Comparison of ENCODE assay signal across 21 cellular contexts in genomic region chr9:109455861-109456260, GRCh38. TPM values are rescaled to one million over a fixed set of nuclear protein-coding genes. Genes with fewer than 3 reads are reported as not detected.
DNase-seq lines count a peak whose midpoint lies in the region; FAIRE-seq and TF ChIP-seq lines count a peak whose summit lies in the region.
"Had no signal": no experiment of that assay in that cellular context is flagged by ENCODE, and none has a peak within 500 bp of the region (broad histone marks: within the 10 kb centered on the region; RNA-seq: fewer than 3 reads in every experiment).

No MANE protein-coding gene starts in this region.

- no peaks in the 10 kb centered on the region for H4K20me1 ChIP-seq in GM23248 (ENCODE audit: insufficient read depth)

- no peak for FAIRE-seq in kidney (lab: Jason Lieb, UNC)
- FAIRE-seq: astrocyte, frontal cortex had no signal

- no peaks in the 10 kb centered on the region for H3K9me2 ChIP-seq in GM23248 (ENCODE audit: insufficient read depth)

- TF ChIP-seq CTCF in GM10266 (IDR thresholded peaks at IDR 0.05; ENCODE audit: control insufficient read depth, insufficient read depth, low read depth, missing control alignments) (peak; percentile 29), WERI-Rb-1 (IDR thresholded peaks at IDR 0.05; ENCODE audit: low read depth, low read length) (peak; percentile 67), kidney (IDR thresholded peaks at IDR 0.05; ENCODE audit: borderline replicate concordance, extremely low read depth, insufficient read depth) (peak; percentile 3)

- H3K4me3 ChIP-seq in H7 (ENCODE audit: insufficient read depth, low read depth, low read length) (no peak overlapping the region), WERI-Rb-1 (ENCODE audit: low read depth, low read length) (no peak overlapping the region), kidney (ENCODE audit: low read length in 2 of 2) (no peak overlapping the region), GM23248 (no peak overlapping the region)
- H3K4me3 ChIP-seq: esophagus muscularis mucosa, HAP-1, hepatocyte, lower lobe of right lung had no signal

- H3K27me3 ChIP-seq in H7 (ENCODE audit: control insufficient read depth, insufficient read depth, low read length) (no peaks in the 10 kb centered on the region), WERI-Rb-1 (ENCODE audit: insufficient read depth, low read depth, severe bottlenecking) (no peaks in the 10 kb centered on the region), GM23248 (replicated peaks; ENCODE audit: insufficient read depth) (no peaks in the 10 kb centered on the region)
- H3K27me3 ChIP-seq: esophagus muscularis mucosa, hepatocyte had no signal

- intact Hi-C loops in kidney (cut with DNase I) = no loop called here

- H3F3A ChIP-seq in GM23248 (ENCODE audit: insufficient read depth) = peaks cover 21% of the 10 kb centered on the region

- H3K4me2 ChIP-seq in GM23248 (ENCODE audit: unreplicated experiment) = no peak overlapping the region
- H3K4me2 ChIP-seq: hepatocyte had no signal

- H2AFZ ChIP-seq in GM23248 = no peak overlapping the region
- H2AFZ ChIP-seq: hepatocyte had no signal

- H3K79me2 ChIP-seq in GM23248 (ENCODE audit: insufficient read depth) = no peaks in the 10 kb centered on the region
- H3K79me2 ChIP-seq: hepatocyte had no signal

- H3K9ac ChIP-seq in kidney (ENCODE audit: low read length in 2 of 2) (no peak overlapping the region), GM23248 (no peak overlapping the region)

- H3K4me1 ChIP-seq in kidney (ENCODE audit: control insufficient read depth in 1 of 2, insufficient read depth in 1 of 2, low read depth in 1 of 2, low read length in 2 of 2) (peaks cover 0 to 3% of the 10 kb centered on the region in 2 donors), GM23248 (ENCODE audit: insufficient read depth) (peaks cover 5% of the 10 kb centered on the region; the same call in 1 of the 2 replicates)
- H3K4me1 ChIP-seq: esophagus muscularis mucosa, lower lobe of right lung had no signal

- in situ Hi-C loops in GM23248 (cut with MboI) = no loop called here

- H3K9me3 ChIP-seq in WERI-Rb-1 (ENCODE audit: severe bottlenecking) = no peaks in the 10 kb centered on the region
- H3K9me3 ChIP-seq in kidney (ENCODE audit: control insufficient read depth in 1 of 2, low read length in 2 of 2) = no peaks in the 10 kb centered on the region
- no peaks in the 10 kb centered on the region for H3K9me3 ChIP-seq in GM23248 (ENCODE audit: low read depth)
- H3K9me3 ChIP-seq: esophagus muscularis mucosa, HAP-1, lower lobe of right lung had no signal

- H3K36me3 ChIP-seq in H7 (replicated peaks; ENCODE audit: control insufficient read depth, insufficient read depth, low read length) = no peaks in the 10 kb centered on the region
- H3K36me3 ChIP-seq in WERI-Rb-1 = no peaks in the 10 kb centered on the region; the same call in 1 of the 2 replicates
- peaks cover 15 to 28% of the 10 kb centered on the region in 2 donors for H3K36me3 ChIP-seq in kidney (ENCODE audit: control insufficient read depth in 1 of 2, insufficient read depth in 2 of 2, low read length in 2 of 2)
- H3K36me3 ChIP-seq in GM23248 (ENCODE audit: low read depth) = no peaks in the 10 kb centered on the region
- H3K36me3 ChIP-seq: HAP-1 had no signal

- WGBS in GM23248 (ENCODE audit: low coverage in 1 of 2, low lambda C conversion rate in 2 of 2, missing lambda C conversion rate in 2 of 2), 2 experiments = 91 to 94% methylated on average over 11 of the region's 11 CpGs

- H3K27ac ChIP-seq in WERI-Rb-1 (no peak overlapping the region), kidney (ENCODE audit: low read depth in 2 of 2, low read length in 2 of 2) (no peak overlapping the region), GM23248 (no peak overlapping the region)
- H3K27ac ChIP-seq: esophagus muscularis mucosa, hepatocyte, lower lobe of right lung had no signal

- DNase-seq in GM10266 (ENCODE audit: extremely low spot score) = no peak
- peak; percentile 51 for DNase-seq in H7
- DNase-seq in WERI-Rb-1 = peak; percentile 38
- DNase-seq in kidney = no peak
- DNase-seq in NOMO-1 (lab: John Stamatoyannopoulos, UW; ENCODE audit: unreplicated experiment in 2 of 2) = no peak
- DNase-seq in GM23248 = no peak
- no peak for DNase-seq in H4 (ENCODE audit: low spot score)
- DNase-seq: activated CD4-positive, alpha-beta T cell treated with anti-CD3 and anti-CD28 coated beads for 4 hours; activated CD8-positive, alpha-beta memory T cell treated with anti-CD3 and anti-CD28 coated beads, Interleukin-2, amount 10 ng/mL, durations not matched to agents 7 days and 5 days; cerebellar nuclear complex; effector CD8-positive, alpha-beta T cell; KBM-7; lower lobe of right lung; MV-4-11; NCI-H187; NCI-H526 treated with DMSO at 0.1 percent for 48 hours had no signal

RNA-seq across cellular contexts. Expression of gene PTPN3, which starts 42.2 kb away (rescaled TPM):
- 0.62 and 2.0 TPM in 2 replicates for total RNA-seq in H7 (2014; rRNA removed; shearing (Covaris generic))
- total RNA-seq in kidney = 40.6 TPM
- polyA plus RNA-seq in kidney (ENCODE audit: insufficient read depth, low read depth, low replicate concordance) (33.7 TPM), GM23248 (2016; fragmentation: Nextera tagmentation; extraction: Ambion mirVana) (0.86 and 0.90 TPM in 2 replicates)
- 0.51 and 1.3 TPM in 2 replicates for total RNA-seq in GM23248 (2014; rRNA removed; shearing (Covaris generic))
- 5.2 and 5.9 TPM in 2 replicates for total RNA-seq in H4 (2014; rRNA removed; shearing (Covaris generic))

Comparison
In these comparisons a context has a peak if more than half of its experiments do, and no peak if none do; other contexts are left out.
1. DNase-seq: peak in H7 (single experiment) and WERI-Rb-1 (single experiment); none in GM10266 (single experiment), kidney (single experiment), NOMO-1 (0 of 2), GM23248 (single experiment) and H4 (single experiment).
2. CTCF ChIP-seq: peak in every context shown above with its lines; median percentile 67 in WERI-Rb-1; 29 in GM10266; 3 in kidney.